Comparison of ENCODE assay signal across 8 cellular contexts in the genomic region with DNA sequence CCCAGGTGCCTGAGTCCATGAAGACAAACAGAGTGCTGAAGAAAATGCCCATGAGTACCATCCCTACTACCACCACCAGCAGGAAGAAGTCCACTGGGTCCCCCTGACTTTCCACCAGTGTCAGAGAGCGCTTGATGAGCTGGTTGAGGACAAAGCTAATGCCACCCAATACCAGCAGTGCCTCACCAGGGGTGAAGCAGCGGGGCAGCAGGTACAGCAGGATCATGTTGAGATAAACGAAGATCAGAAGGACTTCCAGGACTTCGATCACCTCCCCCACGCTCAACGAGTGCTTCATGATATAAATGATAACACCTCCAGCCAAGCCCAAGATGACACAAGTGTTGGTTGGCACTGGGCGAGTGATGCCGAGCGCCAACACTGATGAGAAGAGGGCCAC. TPM values are rescaled to one million over a fixed set of nuclear protein-coding genes. Genes with fewer than 3 reads are reported as not detected.
DNase-seq lines count a peak whose midpoint lies in the region; ATAC-seq and TF ChIP-seq lines count a peak whose summit lies in the region.

No MANE protein-coding gene starts in this region.

- H3K18ac ChIP-seq in mesendoderm (ENCODE audit: low read length): no peak overlapping the region

- peak overlapping the region; percentile 61 to 97 (median 82) for H3K4me3 ChIP-seq in heart left ventricle
- peak overlapping the region; percentile 96 for H3K4me3 ChIP-seq in brain microvascular endothelial cell (ENCODE audit: low read depth, low read length)
- H3K4me3 ChIP-seq in mesendoderm (ENCODE audit: low read length): peak overlapping the region; percentile 86
- peak overlapping the region; percentile 96 for H3K4me3 ChIP-seq in upper lobe of right lung

- H3K27ac ChIP-seq in heart left ventricle: peak overlapping the region in 10 of 12 donors; percentile 87 to 96 (median 92)
- no peak overlapping the region for H3K27ac ChIP-seq in brain microvascular endothelial cell
- H3K27ac ChIP-seq in mesendoderm (ENCODE audit: low read depth, low read length): no peak overlapping the region
- H3K27ac ChIP-seq in upper lobe of right lung: peak overlapping the region; percentile 92

- peak overlapping the region; percentile 94 for H3K56ac ChIP-seq in mesendoderm (ENCODE audit: low read length)

- H2BK15ac ChIP-seq in mesendoderm (replicated peaks; ENCODE audit: low read depth): no peak overlapping the region

- peak overlapping the region; percentile 93 for H3K9ac ChIP-seq in mesendoderm (ENCODE audit: low read length)

- peaks cover 15% of the 10 kb centered on the region for H3K79me2 ChIP-seq in mesendoderm (ENCODE audit: control insufficient read depth, insufficient read depth, low read length)

- TF ChIP-seq CTCF in heart left ventricle (IDR thresholded peaks at IDR 0.05) (no peak), brain microvascular endothelial cell (IDR thresholded peaks at IDR 0.05; ENCODE audit: low read depth, low read length, missing control alignments) (no peak), upper lobe of right lung (IDR thresholded peaks at IDR 0.05) (no peak)

- no peak overlapping the region for H2BK120ac ChIP-seq in mesendoderm (ENCODE audit: low read depth, low read length)

- no peak for ATAC-seq in heart left ventricle
- ATAC-seq in left cardiac atrium: no peak
- ATAC-seq in upper lobe of right lung: no peak
- ATAC-seq in GM19463 (IDR thresholded peaks at IDR 0.05; ENCODE audit: unreplicated experiment): no peak

- H3K4me1 ChIP-seq in heart left ventricle (peaks cover 4 to 54% (median 33%) of the 10 kb centered on the region in 12 donors), mesendoderm (ENCODE audit: control insufficient read depth, low read depth, low read length) (peaks cover 5% of the 10 kb centered on the region), upper lobe of right lung (peaks cover 25% of the 10 kb centered on the region)

- 53 to 70% (median 61%) methylated on average over 5 to 9 of the region's 9 CpGs for WGBS in heart left ventricle, 4 donors
- no CpG with 5 or more reads among the region's 9 CpGs for WGBS in mesendoderm (ENCODE audit: extremely low coverage, insufficient coverage, low lambda C conversion rate)

- DNase-seq in heart left ventricle: no peak
- no peak for DNase-seq in left cardiac atrium
- DNase-seq in brain microvascular endothelial cell: no peak
- DNase-seq in mesendoderm: no peak
- no peak for DNase-seq in upper lobe of right lung
- DNase-seq in Ammon's horn (ENCODE audit: low spot score): no peak
- no peak for DNase-seq in T-helper 9 cell

- no peak overlapping the region for H2BK5ac ChIP-seq in mesendoderm (ENCODE audit: low read length)

- H3K36me3 ChIP-seq in heart left ventricle (peaks cover 0 to 39% (median 13%) of the 10 kb centered on the region in 9 donors), brain microvascular endothelial cell (replicated peaks) (peaks cover 4% of the 10 kb centered on the region), mesendoderm (ENCODE audit: control insufficient read depth, insufficient read depth, low read length) (no peaks in the 10 kb centered on the region), upper lobe of right lung (peaks cover 22% of the 10 kb centered on the region)

- H4K8ac ChIP-seq in mesendoderm (ENCODE audit: low read depth, low read length): no peak overlapping the region

- H3K23ac ChIP-seq in mesendoderm (ENCODE audit: low read length): no peak overlapping the region

- in situ Hi-C loops in brain microvascular endothelial cell (cut with HindIII; ENCODE audit: low pct_ligation_motif_present, low sequenced_read_pairs): no loop called here

- H3K9me3 ChIP-seq in heart left ventricle (no peaks in the 10 kb centered on the region), upper lobe of right lung (no peaks in the 10 kb centered on the region)

- TF ChIP-seq POLR2A in heart left ventricle (IDR thresholded peaks at IDR 0.05): no peak

- peaks cover 19% of the 10 kb centered on the region for H3K79me1 ChIP-seq in mesendoderm (ENCODE audit: low read length)

- no peak overlapping the region for H3K4ac ChIP-seq in mesendoderm (ENCODE audit: low read depth, low read length)

- no peak overlapping the region for H2AK5ac ChIP-seq in mesendoderm (ENCODE audit: low read length)

- no peak overlapping the region for H4K5ac ChIP-seq in mesendoderm (ENCODE audit: low read length)

- H3K27me3 ChIP-seq in heart left ventricle: no peaks in the 10 kb centered on the region
- H3K27me3 ChIP-seq in brain microvascular endothelial cell (replicated peaks): no peaks in the 10 kb centered on the region
- H3K27me3 ChIP-seq in mesendoderm (ENCODE audit: insufficient read depth, low read length, poor library complexity): no peaks in the 10 kb centered on the region
- H3K27me3 ChIP-seq in upper lobe of right lung: no peaks in the 10 kb centered on the region

- intact Hi-C loops in heart left ventricle (cut with DNase I): no loop called here
- intact Hi-C loops in left cardiac atrium (cut with DNase I): loop anchor here in 1 of 2 donors (5.0 kb wide), 1 partner anchor 84 kb away; no protein-coding TSS in a partner anchor
- intact Hi-C loops in upper lobe of right lung (cut with DNase I): no loop called here

- peak overlapping the region; percentile 92 for H3K4me2 ChIP-seq in mesendoderm (ENCODE audit: low read length)

RNA-seq across cellular contexts. Expression of a gene that starts 0.9 kb away (rescaled TPM):
- 10 to 100 TPM in 6 of 9 donors, 1 to 10 TPM in 3; 8.2 to 14.8 (median 10.6) TPM for total RNA-seq in heart left ventricle
- 10 to 100 TPM in 1 of 2 donors, 1 to 10 TPM in 1; 7.8 to 15.6 TPM for polyA plus RNA-seq in heart left ventricle
- total RNA-seq in left cardiac atrium: 10 to 100 TPM in 1 of 2 donors, 1 to 10 TPM in 1; 9.3 to 11.3 TPM
- 17.4 TPM for polyA plus RNA-seq in mesendoderm (2013, experiment 1 of 2)
- 17.8 TPM for polyA plus RNA-seq in mesendoderm (2013, experiment 2 of 2)
- total RNA-seq in upper lobe of right lung: 15.5 TPM

RNA-seq across cellular contexts. Expression of a gene that starts 1.0 kb away (rescaled TPM):
- total RNA-seq in heart left ventricle: 10 to 100 TPM; 15.1 to 30.4 (median 22.6) TPM
- polyA plus RNA-seq in heart left ventricle: 10 to 100 TPM; 10.6 to 35.1 TPM
- 10 to 100 TPM; 14.8 to 30.0 TPM for total RNA-seq in left cardiac atrium
- 41.8 TPM for polyA plus RNA-seq in mesendoderm (2013, experiment 1 of 2)
- 41.3 TPM for polyA plus RNA-seq in mesendoderm (2013, experiment 2 of 2)
- 49.6 TPM for total RNA-seq in upper lobe of right lung

RNA-seq across cellular contexts. Expression of a gene that starts 25.8 kb away (rescaled TPM):
- total RNA-seq in heart left ventricle: 10 to 100 TPM; 14.0 to 49.0 (median 27.3) TPM
- 10 to 100 TPM; 24.2 to 41.5 TPM for polyA plus RNA-seq in heart left ventricle
- 10 to 100 TPM; 21.4 to 28.2 TPM for total RNA-seq in left cardiac atrium
- 9.4 TPM for polyA plus RNA-seq in mesendoderm (2013, experiment 1 of 2)
- 8.5 TPM for polyA plus RNA-seq in mesendoderm (2013, experiment 2 of 2)
- 46.5 TPM for total RNA-seq in upper lobe of right lung

Comparison
In these comparisons a context has a peak if more than half of its experiments do, and no peak if none do; other contexts are left out.
1. H3K27ac ChIP-seq: peak in heart left ventricle (10 of 12) and upper lobe of right lung (single experiment); none in brain microvascular endothelial cell (single experiment) and mesendoderm (single experiment).
2. Peak in every context shown above with its lines, with median percentiles within 50 percentile points of each other: H3K4me3 ChIP-seq.